8 cellular contexts compared by ENCODE assay signal in genomic region chr5:41707853-41708603, GRCh38.
A peak's percentile ranks its signal among the peaks of the same experiment; 100 is the strongest.
DNase-seq lines count a peak whose midpoint lies in the region; ATAC-seq and TF ChIP-seq lines count a peak whose summit lies in the region.

No MANE protein-coding gene starts in this region.

- intact Hi-C loops in sciatic nerve (cut with DNase I) = no loop called here

- H3K4me3 ChIP-seq in AG09309 (ENCODE audit: control insufficient read depth, low read depth, low read length) = no peak overlapping the region

- TF ChIP-seq CTCF in AG09309 (IDR thresholded peaks at IDR 0.05; ENCODE audit: control insufficient read depth, insufficient read depth, low read depth, low read length, missing control alignments) = peak; percentile 64

- ATAC-seq in GM19025 (IDR thresholded peaks at IDR 0.05; ENCODE audit: low read depth, unreplicated experiment) = peak; percentile 79
- ATAC-seq in HG03175 (IDR thresholded peaks at IDR 0.05; ENCODE audit: unreplicated experiment) = peak; percentile 86
- no peak for ATAC-seq in sciatic nerve

- DNase-seq in AG09309 (ENCODE audit: low read depth) = peak; percentile 44
- DNase-seq in NCI-H748 treated with DMSO at 0.1 percent for 48 hours (lab: John Stamatoyannopoulos, UW) = peak; percentile 82
- peak; percentile 74 for DNase-seq in fibroblast of peridontal ligament (ENCODE audit: extremely low read depth)
- no peak for DNase-seq in activated gamma-delta T cell (lab: John Stamatoyannopoulos, UW)
- no peak for DNase-seq in NCI-H1092 treated with DMSO at 0.1 percent for 48 hours (lab: John Stamatoyannopoulos, UW)
- no peak for DNase-seq in sciatic nerve (ENCODE audit: low spot score)

Comparison
In these comparisons a context has a peak if more than half of its experiments do, and no peak if none do; other contexts are left out.
1. DNase-seq: peak in AG09309 (single experiment), NCI-H748 treated with DMSO at 0.1 percent for 48 hours (single experiment) and fibroblast of peridontal ligament (single experiment); none in activated gamma-delta T cell (single experiment), NCI-H1092 treated with DMSO at 0.1 percent for 48 hours (single experiment) and sciatic nerve (single experiment).